17 cellular contexts compared by ENCODE assay signal in the genomic region with DNA sequence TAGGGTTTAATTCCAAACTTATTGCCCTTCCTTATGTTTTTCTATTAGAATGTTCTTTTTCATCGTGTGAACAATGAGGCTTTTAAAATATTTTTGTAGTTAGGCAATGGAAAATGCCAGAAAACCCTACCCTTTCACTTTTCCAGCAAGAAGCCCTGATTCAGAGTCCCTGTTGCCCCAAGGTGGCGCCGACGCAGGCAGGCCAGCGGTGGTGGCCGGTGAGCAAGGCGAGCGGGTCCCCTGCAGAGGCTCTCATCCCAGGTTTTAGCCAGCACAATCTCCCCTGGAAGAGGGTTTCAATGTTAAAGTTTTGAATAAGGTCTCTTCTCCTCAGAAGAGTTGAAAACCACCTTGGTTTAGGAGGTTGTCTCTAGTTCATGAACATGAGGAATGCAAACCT. TPM values are rescaled to one million over a fixed set of nuclear protein-coding genes. Genes with fewer than 3 reads are reported as not detected.
"Had no signal": no experiment of that assay in that cellular context is flagged by ENCODE, and none has a peak within 500 bp of the region (broad histone marks: within the 10 kb centered on the region; RNA-seq: fewer than 3 reads in every experiment).

No MANE protein-coding gene starts in this region.

- H3K4me3 ChIP-seq: dorsolateral prefrontal cortex, esophagus muscularis mucosa, pancreas, skin epidermis, thoracic aorta had no signal

- ATAC-seq: activated T-cell treated with anti-CD3 and anti-CD28 coated beads, Interleukin-2, amount 50 U/mL, for 4 hours; pancreas; stimulated activated naive CD8-positive, alpha-beta T cell treated with anti-CD3 and anti-CD28 coated beads, Interleukin-15, amount 100 ng/mL, for 72 hours had no signal

- H3K9me3 ChIP-seq: esophagus muscularis mucosa, pancreas, thoracic aorta had no signal

- H3K27ac Mint-ChIP-seq: activated naive CD8-positive, alpha-beta T cell treated with anti-CD3 and anti-CD28 coated beads for 36 hours had no signal

- H3K27ac ChIP-seq: esophagus muscularis mucosa, pancreas, skin epidermis, thoracic aorta had no signal

- H3K4me3 Mint-ChIP-seq: activated naive CD8-positive, alpha-beta T cell treated with anti-CD3 and anti-CD28 coated beads for 36 hours; activated T-cell treated with anti-CD3 and anti-CD28 coated beads, Interleukin-2, amount 50 U/mL, for 4 hours; stimulated activated naive CD8-positive, alpha-beta T cell treated with anti-CD3 and anti-CD28 coated beads, Interleukin-15, amount 100 ng/mL, for 72 hours had no signal

- H3K9me3 Mint-ChIP-seq: activated naive CD8-positive, alpha-beta T cell treated with anti-CD3 and anti-CD28 coated beads for 36 hours; activated T-cell treated with anti-CD3 and anti-CD28 coated beads, Interleukin-2, amount 50 U/mL, for 4 hours; stimulated activated naive CD8-positive, alpha-beta T cell treated with anti-CD3 and anti-CD28 coated beads, Interleukin-15, amount 100 ng/mL, for 72 hours had no signal

- H3K27me3 Mint-ChIP-seq: activated naive CD8-positive, alpha-beta T cell treated with anti-CD3 and anti-CD28 coated beads for 36 hours; stimulated activated naive CD8-positive, alpha-beta T cell treated with anti-CD3 and anti-CD28 coated beads, Interleukin-15, amount 100 ng/mL, for 72 hours had no signal

- H3K36me3 ChIP-seq: esophagus muscularis mucosa, pancreas, thoracic aorta had no signal

- DNase-seq: activated CD4-positive, alpha-beta T cell treated with anti-CD3 and anti-CD28 coated beads, Interleukin-2, amount 50 U/mL, for 4 hours; activated CD4-positive, CD25-positive, alpha-beta regulatory T cell treated with anti-CD3 and anti-CD28 coated beads, Interleukin-2, amount 50 U/mL, for 72 hours; activated gamma-delta T cell; activated naive CD8-positive, alpha-beta T cell treated with anti-CD3 and anti-CD28 coated beads for 36 hours; activated T-cell treated with anti-CD3 and anti-CD28 coated beads, Interleukin-2, amount 50 U/mL, for 4 hours; aorta; dorsolateral prefrontal cortex; foreskin fibroblast; glutamatergic neuron; pancreas; stimulated activated CD4-positive, alpha-beta T cell treated with anti-CD3 and anti-CD28 coated beads, Interleukin-4, amount 100 ng/mL, for 4 hours; stimulated activated naive CD8-positive, alpha-beta T cell treated with anti-CD3 and anti-CD28 coated beads, Interleukin-15, amount 100 ng/mL, for 72 hours; T-helper 2 cell had no signal

- H3K27me3 ChIP-seq: dorsolateral prefrontal cortex, pancreas had no signal

RNA-seq across cellular contexts. Expression of a gene that starts 40.8 kb away (rescaled TPM):
- total RNA-seq: activated naive CD8-positive, alpha-beta T cell treated with anti-CD3 and anti-CD28 coated beads for 36 hours; activated T-cell treated with anti-CD3 and anti-CD28 coated beads, Interleukin-2, amount 50 U/mL, for 4 hours had no signal
- polyA plus RNA-seq: neural cell had no signal
